8 cellular contexts compared by ENCODE assay signal in the genomic region with DNA sequence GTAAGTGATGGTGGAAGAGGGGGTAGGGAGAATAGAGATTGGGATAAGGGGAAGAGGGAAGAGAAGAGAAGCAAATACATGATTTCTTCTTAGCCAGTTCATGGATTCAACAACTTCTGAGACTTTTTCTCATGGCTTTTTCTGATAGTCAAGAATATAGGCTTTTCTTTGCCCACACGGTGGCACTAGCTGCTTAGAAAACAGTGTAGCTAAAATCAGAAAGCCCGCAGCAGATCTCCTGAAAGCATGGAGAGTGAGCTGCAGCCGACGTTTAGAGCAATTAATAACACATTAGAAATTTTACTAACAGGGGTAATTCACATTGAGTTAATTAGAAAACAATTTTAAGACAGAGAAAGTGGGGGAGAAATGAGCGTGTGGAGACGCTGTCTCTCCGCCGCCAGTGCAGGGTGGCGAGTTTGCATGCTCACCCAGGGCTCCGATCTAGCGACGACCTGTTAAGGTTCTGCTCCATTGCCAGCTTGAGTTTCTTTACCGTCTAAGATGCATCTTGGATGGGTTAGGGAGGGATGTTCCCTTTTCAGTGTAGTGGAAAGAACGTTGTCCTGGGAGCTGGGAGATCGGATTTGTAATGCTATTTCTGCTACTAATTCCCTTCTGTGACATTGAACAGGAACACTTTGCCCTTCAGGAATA. TPM values are rescaled to one million over a fixed set of nuclear protein-coding genes. Genes with fewer than 3 reads are reported as not detected.
DNase-seq lines count a peak whose midpoint lies in the region; ATAC-seq, FAIRE-seq and TF ChIP-seq lines count a peak whose summit lies in the region.

No MANE protein-coding gene starts in this region.

- no peak overlapping the region for H2AK5ac ChIP-seq in trophoblast cell (ENCODE audit: low read length)

- H2AFZ ChIP-seq in OCI-LY7 (ENCODE audit: low read length): no peak overlapping the region; the same call in 1 of the 2 replicates
- no peak overlapping the region for H2AFZ ChIP-seq in trophoblast cell (ENCODE audit: insufficient read depth, low read length, poor library complexity)

- no peak overlapping the region for H2BK120ac ChIP-seq in trophoblast cell (ENCODE audit: insufficient read depth, low read length, poor library complexity)

- H3K9me3 ChIP-seq in OCI-LY7 (ENCODE audit: low read length) (no peaks in the 10 kb centered on the region), trophoblast cell (ENCODE audit: insufficient read depth, low read depth, low read length) (peaks cover 2% of the 10 kb centered on the region)

- H3K4me3 ChIP-seq in OCI-LY7 (ENCODE audit: low read depth, low read length, poor library complexity, severe bottlenecking): no peak overlapping the region
- no peak overlapping the region for H3K4me3 ChIP-seq in trophoblast cell (ENCODE audit: low read depth, low read length)

- FAIRE-seq in GM18507 (lab: Jason Lieb, UNC): peak; percentile 75

- no TSS peak for BruUV-seq in OCI-LY7 (replicated peaks; lab: Mats Ljungman, UMichigan)

- ATAC-seq in activated naive CD8-positive, alpha-beta T cell treated with anti-CD3 and anti-CD28 coated beads, Interleukin-2, amount 10 ng/mL, durations not matched to agents 7 days and 5 days (ENCODE audit: low read depth): peak; percentile 63
- ATAC-seq in HG03025 (IDR thresholded peaks at IDR 0.05; ENCODE audit: low FRiP score, unreplicated experiment): no peak

- H3K4me2 ChIP-seq in OCI-LY7 (ENCODE audit: low read length) (peak overlapping the region; percentile 23; the same call in 1 of the 2 replicates), trophoblast cell (ENCODE audit: low read length) (peak overlapping the region; percentile 46)

- H3K23ac ChIP-seq in trophoblast cell (ENCODE audit: low read length): no peak overlapping the region

- POLR2A ChIA-PET in OCI-LY7 (lab: Charles Lee): interaction anchor here (0.7 kb wide), 1 partner anchor 905 kb away, joined by 3 read pairs; no protein-coding TSS in a partner anchor
- POLR2A ChIA-PET in activated naive CD8-positive, alpha-beta T cell treated with anti-CD3 and anti-CD28 coated beads, Interleukin-2, amount 10 ng/mL, durations not matched to agents 7 days and 5 days (lab: Charles Lee): no interaction called here

- H3K27me3 Mint-ChIP-seq in activated naive CD8-positive, alpha-beta T cell treated with anti-CD3 and anti-CD28 coated beads, Interleukin-2, amount 10 ng/mL, durations not matched to agents 7 days and 5 days: peaks cover 36% of the 10 kb centered on the region

- no peaks in the 10 kb centered on the region for H3K4me1 ChIP-seq in OCI-LY7 (ENCODE audit: insufficient read depth, low read length, poor library complexity, severe bottlenecking)
- peaks cover 0 to 3% of the 10 kb centered on the region in 2 experiments for H3K4me1 ChIP-seq in trophoblast cell (ENCODE audit: control insufficient read depth in 1 of 2, insufficient read depth in 2 of 2, low read length in 2 of 2)

- H3K4ac ChIP-seq in trophoblast cell (ENCODE audit: low read depth, low read length): no peak overlapping the region

- no peak overlapping the region for H3K27ac Mint-ChIP-seq in activated naive CD8-positive, alpha-beta T cell treated with anti-CD3 and anti-CD28 coated beads, Interleukin-2, amount 10 ng/mL, durations not matched to agents 7 days and 5 days

- H3K79me2 ChIP-seq in OCI-LY7 (ENCODE audit: insufficient read depth, low read depth, low read length) (no peaks in the 10 kb centered on the region), trophoblast cell (ENCODE audit: control insufficient read depth, insufficient read depth, low read length, poor library complexity) (no peaks in the 10 kb centered on the region)

- H3K36me3 Mint-ChIP-seq in activated naive CD8-positive, alpha-beta T cell treated with anti-CD3 and anti-CD28 coated beads, Interleukin-2, amount 10 ng/mL, durations not matched to agents 7 days and 5 days: peaks cover 7% of the 10 kb centered on the region

- WGBS in trophoblast cell (ENCODE audit: extremely low coverage, insufficient coverage, insufficient read length): no CpG with 5 or more reads among the region's 15 CpGs

- H3K79me1 ChIP-seq in trophoblast cell (ENCODE audit: low read length): peaks cover 2% of the 10 kb centered on the region

- DNase-seq in AML-193 (lab: John Stamatoyannopoulos, UW) (peak; percentile 23 to 49), GM18507 (ENCODE audit: extremely low spot score, insufficient read length, low read depth) (no peak), HT-29 (ENCODE audit: low spot score) (peak; percentile 70), OCI-LY7 (ENCODE audit: low spot score) (peak; percentile 50), head of caudate nucleus (peak in 41 of 42 donors; percentile 6 to 84 (median 63)), trophoblast cell (peak; percentile 31 to 75)
- DNase-seq in activated naive CD8-positive, alpha-beta T cell treated with anti-CD3 and anti-CD28 coated beads, Interleukin-2, amount 10 ng/mL, durations not matched to agents 7 days and 5 days: no peak

- no peak overlapping the region for H3K18ac ChIP-seq in trophoblast cell (ENCODE audit: low read length)

- TF ChIP-seq CTCF in OCI-LY7 (conservative IDR thresholded peaks at IDR 0.05; ENCODE audit: low read length): peak; percentile 79

- peak overlapping the region; percentile 9 for H4K8ac ChIP-seq in trophoblast cell (ENCODE audit: low read depth, low read length)

- intact Hi-C loops in OCI-LY7 (cut with micrococcal nuclease; ENCODE audit: unreplicated experiment): loop anchor here (1.0 to 5.0 kb wide), 2 partner anchors 108 to 183 kb away; no protein-coding TSS in a partner anchor
- intact Hi-C loops in head of caudate nucleus (cut with DNase I): loop anchor here (5.0 kb wide), 1 partner anchor 103 kb away; no protein-coding TSS in a partner anchor

- H2BK5ac ChIP-seq in trophoblast cell (ENCODE audit: low read depth, low read length, poor library complexity): no peak overlapping the region

- H4K91ac ChIP-seq in trophoblast cell (ENCODE audit: low read depth, low read length): no peak overlapping the region

- H3K27ac ChIP-seq in OCI-LY7 (ENCODE audit: low read depth, low read length, poor library complexity, severe bottlenecking): no peak overlapping the region
- no peak overlapping the region for H3K27ac ChIP-seq in trophoblast cell (ENCODE audit: low read depth, low read length)

- peaks cover 8% of the 10 kb centered on the region for H3K9me3 Mint-ChIP-seq in activated naive CD8-positive, alpha-beta T cell treated with anti-CD3 and anti-CD28 coated beads, Interleukin-2, amount 10 ng/mL, durations not matched to agents 7 days and 5 days

- peaks cover 4% of the 10 kb centered on the region for H3K4me1 Mint-ChIP-seq in activated naive CD8-positive, alpha-beta T cell treated with anti-CD3 and anti-CD28 coated beads, Interleukin-2, amount 10 ng/mL, durations not matched to agents 7 days and 5 days

- H3K4me3 Mint-ChIP-seq in activated naive CD8-positive, alpha-beta T cell treated with anti-CD3 and anti-CD28 coated beads, Interleukin-2, amount 10 ng/mL, durations not matched to agents 7 days and 5 days: peak overlapping the region; percentile 56

- H3K9me2 ChIP-seq in OCI-LY7 (ENCODE audit: insufficient read depth, low read length): no peaks in the 10 kb centered on the region

- no peaks in the 10 kb centered on the region for H3K27me3 ChIP-seq in trophoblast cell (ENCODE audit: insufficient read depth, low read length)

- H3K36me3 ChIP-seq in OCI-LY7 (ENCODE audit: insufficient read depth, low read length) (no peaks in the 10 kb centered on the region), trophoblast cell (ENCODE audit: control insufficient read depth in 1 of 2, insufficient read depth in 2 of 2, low read length in 2 of 2) (no peaks in the 10 kb centered on the region)

- H3K14ac ChIP-seq in trophoblast cell (ENCODE audit: low read length): no peak overlapping the region

- no peak overlapping the region for H4K12ac ChIP-seq in trophoblast cell (ENCODE audit: low read depth, low read length)

- H2BK12ac ChIP-seq in trophoblast cell (ENCODE audit: low read length): no peak overlapping the region

- H3K9ac ChIP-seq in trophoblast cell (ENCODE audit: low read length): no peak overlapping the region

- CTCF ChIA-PET in OCI-LY7 (lab: Charles Lee; ENCODE audit: unreplicated experiment): interaction anchor here (1.0 kb wide), 1 partner anchor 187 kb away, joined by 3 read pairs; no protein-coding TSS in a partner anchor

- no peaks in the 10 kb centered on the region for H4K20me1 ChIP-seq in OCI-LY7 (ENCODE audit: insufficient read depth, low read length)

RNA-seq across cellular contexts. Expression of a gene that starts 3.3 kb away (rescaled TPM):
- total RNA-seq in HT-29 (2014; rRNA removed; shearing (Covaris generic)): 0.05 and 0.18 TPM in 2 replicates
- not detected in 2 replicates for total RNA-seq in OCI-LY7 (2014; rRNA removed; shearing (Covaris generic))
- total RNA-seq in OCI-LY7 (2022): 0.65 TPM in 1 of 2 replicates, not detected in the other
- total RNA-seq in activated naive CD8-positive, alpha-beta T cell treated with anti-CD3 and anti-CD28 coated beads, Interleukin-2, amount 10 ng/mL, durations not matched to agents 7 days and 5 days: under 1 TPM; 0.14 to 0.34 TPM
- 1.3 and 1.4 TPM in 2 replicates for polyA plus RNA-seq in trophoblast cell (2013)

RNA-seq across cellular contexts. Expression of a gene that starts 29.8 kb away (rescaled TPM):
- 2.2 and 6.3 TPM in 2 replicates for total RNA-seq in HT-29 (2014; rRNA removed; shearing (Covaris generic))
- not detected in 2 replicates for total RNA-seq in OCI-LY7 (2014; rRNA removed; shearing (Covaris generic))
- not detected in 2 replicates for total RNA-seq in OCI-LY7 (2022)
- total RNA-seq in activated naive CD8-positive, alpha-beta T cell treated with anti-CD3 and anti-CD28 coated beads, Interleukin-2, amount 10 ng/mL, durations not matched to agents 7 days and 5 days: 1 to 10 TPM; 1.6 to 2.5 TPM
- polyA plus RNA-seq in trophoblast cell (2013): 30.1 and 30.6 TPM in 2 replicates

RNA-seq across cellular contexts. Expression of a gene that starts 33.5 kb away (rescaled TPM):
- not detected in 2 replicates for total RNA-seq in HT-29 (2014; rRNA removed; shearing (Covaris generic))
- not detected in 2 replicates for total RNA-seq in OCI-LY7 (2014; rRNA removed; shearing (Covaris generic))
- not detected in 2 replicates for total RNA-seq in OCI-LY7 (2022)
- total RNA-seq in activated naive CD8-positive, alpha-beta T cell treated with anti-CD3 and anti-CD28 coated beads, Interleukin-2, amount 10 ng/mL, durations not matched to agents 7 days and 5 days: not detected
- not detected in 2 replicates for polyA plus RNA-seq in trophoblast cell (2013)

RNA-seq across cellular contexts. Expression of a gene that starts 54.4 kb away (rescaled TPM):
- total RNA-seq in HT-29 (2014; rRNA removed; shearing (Covaris generic)): 4.9 and 5.7 TPM in 2 replicates
- total RNA-seq in OCI-LY7 (2014; rRNA removed; shearing (Covaris generic)): 5.5 and 6.8 TPM in 2 replicates
- total RNA-seq in OCI-LY7 (2022): 10.2 and 11.4 TPM in 2 replicates
- total RNA-seq in activated naive CD8-positive, alpha-beta T cell treated with anti-CD3 and anti-CD28 coated beads, Interleukin-2, amount 10 ng/mL, durations not matched to agents 7 days and 5 days: 10 to 100 TPM; 13.3 to 14.5 TPM
- polyA plus RNA-seq in trophoblast cell (2013): 10.6 and 12.0 TPM in 2 replicates

Comparison
In these comparisons a context has a peak if more than half of its experiments do, and no peak if none do; other contexts are left out.
1. DNase-seq: peak in AML-193 (2 of 2), HT-29 (single experiment), OCI-LY7 (single experiment), head of caudate nucleus (41 of 42) and trophoblast cell (2 of 2); none in GM18507 (single experiment) and activated naive CD8-positive, alpha-beta T cell treated with anti-CD3 and anti-CD28 coated beads, Interleukin-2, amount 10 ng/mL, durations not matched to agents 7 days and 5 days (single experiment).